22 cellular contexts compared by ENCODE assay signal in genomic region chr3:47566667-47567066, GRCh38.
"Had no signal": no experiment of that assay in that cellular context is flagged by ENCODE, and none has a peak within 500 bp of the region (broad histone marks: within the 10 kb centered on the region; RNA-seq: fewer than 3 reads in every experiment).

No MANE protein-coding gene starts in this region.

- H3K4me3 Mint-ChIP-seq: naive thymus-derived CD8-positive, alpha-beta T cell; stimulated activated naive CD8-positive, alpha-beta T cell treated with anti-CD3 and anti-CD28 coated beads, Interleukin-15, Interleukin-2, amounts not matched to agents 100 ng/mL and 50 ng/mL, for 24 hours had no signal

- DNase-seq: heart right ventricle; islet precursor cell; left ventricle myocardium inferior; mesenchymal stem cell; naive thymus-derived CD8-positive, alpha-beta T cell; ovary; right lobe of liver; stimulated activated CD4-positive, alpha-beta T cell treated with anti-CD3 and anti-CD28 coated beads, Interleukin-1b, Interleukin-23, amount 100 ng/mL, for 48 hours; stimulated activated CD4-positive, alpha-beta T cell treated with anti-CD3 and anti-CD28 coated beads, Interleukin-2, amount 100 ng/mL, for 48 hours; stimulated activated CD4-positive, alpha-beta T cell treated with anti-CD3 and anti-CD28 coated beads, Interleukin-4, amount 100 ng/mL, for 4 hours; stimulated activated CD8-positive, alpha-beta memory T cell treated with anti-CD3 and anti-CD28 coated beads, Interleukin-4, amount 100 ng/mL, for 48 hours; stimulated activated naive CD4-positive, alpha-beta T cell; tibial artery; trophoblast cell; upper lobe of right lung had no signal

- ATAC-seq: heart right ventricle; naive thymus-derived CD8-positive, alpha-beta T cell; upper lobe of right lung had no signal

- H3K36me3 Mint-ChIP-seq: naive thymus-derived CD8-positive, alpha-beta T cell had no signal

- H3K4me1 ChIP-seq: heart right ventricle, right atrium auricular region, right lobe of liver, suprapubic skin, tibial artery, upper lobe of right lung had no signal

- H3K36me3 ChIP-seq: heart right ventricle, left ventricle myocardium inferior, ovary, right atrium auricular region, right lobe of liver, suprapubic skin, thoracic aorta, tibial artery, upper lobe of right lung had no signal

- H3K4me3 ChIP-seq: heart right ventricle, hepatocyte, left ventricle myocardium inferior, ovary, right atrium auricular region, right lobe of liver, smooth muscle cell, suprapubic skin, thoracic aorta, tibial artery, upper lobe of right lung had no signal

- H3K27me3 Mint-ChIP-seq: stimulated activated naive CD8-positive, alpha-beta T cell treated with anti-CD3 and anti-CD28 coated beads, Interleukin-15, Interleukin-2, amounts not matched to agents 100 ng/mL and 50 ng/mL, for 24 hours had no signal

- H3K9me3 ChIP-seq: heart right ventricle, left ventricle myocardium inferior, ovary, right atrium auricular region, right lobe of liver, suprapubic skin, thoracic aorta, tibial artery, upper lobe of right lung had no signal

- H3K79me2 ChIP-seq: hepatocyte had no signal

- H3K9me3 Mint-ChIP-seq: naive thymus-derived CD8-positive, alpha-beta T cell; stimulated activated naive CD8-positive, alpha-beta T cell treated with anti-CD3 and anti-CD28 coated beads, Interleukin-15, Interleukin-2, amounts not matched to agents 100 ng/mL and 50 ng/mL, for 24 hours had no signal

- H3K27ac ChIP-seq: heart right ventricle, hepatocyte, left ventricle myocardium inferior, ovary, right atrium auricular region, right lobe of liver, suprapubic skin, thoracic aorta, tibial artery, upper lobe of right lung had no signal

- H3K4me2 ChIP-seq: hepatocyte, smooth muscle cell had no signal

- H3K27me3 ChIP-seq: heart right ventricle, ovary, right atrium auricular region, right lobe of liver, suprapubic skin, tibial artery, upper lobe of right lung had no signal

- H3K27ac Mint-ChIP-seq: progenitor cell of endocrine pancreas; stimulated activated naive CD8-positive, alpha-beta T cell treated with anti-CD3 and anti-CD28 coated beads, Interleukin-15, Interleukin-2, amounts not matched to agents 100 ng/mL and 50 ng/mL, for 24 hours had no signal

- H2AFZ ChIP-seq: hepatocyte had no signal
